ENCODE assay signal across 1 cellular context in the genomic region with DNA sequence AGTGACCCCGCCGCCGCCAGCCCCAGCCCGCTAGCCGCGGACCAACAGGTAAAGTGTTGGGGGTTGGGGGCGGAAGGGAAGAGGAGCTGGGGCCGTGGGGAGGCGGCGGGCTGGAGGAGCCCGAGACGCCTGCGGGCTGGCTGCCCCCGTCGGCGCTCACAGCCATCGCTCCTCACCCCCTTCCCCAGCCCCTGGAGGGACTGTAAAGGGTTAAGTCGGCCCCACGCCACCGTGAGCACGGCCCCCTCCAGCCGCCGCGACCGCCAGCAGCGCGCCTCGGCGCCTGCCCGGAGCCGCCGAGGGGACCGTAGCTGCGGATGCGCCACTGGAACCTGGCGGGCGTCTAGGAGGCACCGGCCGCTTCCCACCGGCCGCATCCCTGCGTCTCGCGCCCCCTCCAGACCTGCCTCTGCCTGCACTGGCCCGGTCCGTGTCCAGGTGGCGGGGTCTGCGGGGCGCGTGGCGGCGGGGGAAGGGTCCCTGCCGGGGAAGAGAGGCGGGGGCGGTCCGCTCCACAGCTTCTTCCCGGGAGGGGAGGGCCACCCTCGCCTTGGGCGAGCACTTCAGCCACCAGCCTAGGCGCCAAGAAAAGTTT.
TF ChIP-seq lines count a peak whose summit lies in the region.

No MANE protein-coding gene starts in this region.

TF ChIP-seq in GM23338, 12 proteins besides CTCF, POLR2A, EP300 and RAD21 (continued from another document):
- TF ChIP-seq JUNB (IDR thresholded peaks at IDR 0.05; ENCODE audit: unreplicated experiment) (no peak), ZNF114 (CRISPR knock-in tag; IDR thresholded peaks at IDR 0.05) (no peak)
- TF ChIP-seq, protein P1, sequence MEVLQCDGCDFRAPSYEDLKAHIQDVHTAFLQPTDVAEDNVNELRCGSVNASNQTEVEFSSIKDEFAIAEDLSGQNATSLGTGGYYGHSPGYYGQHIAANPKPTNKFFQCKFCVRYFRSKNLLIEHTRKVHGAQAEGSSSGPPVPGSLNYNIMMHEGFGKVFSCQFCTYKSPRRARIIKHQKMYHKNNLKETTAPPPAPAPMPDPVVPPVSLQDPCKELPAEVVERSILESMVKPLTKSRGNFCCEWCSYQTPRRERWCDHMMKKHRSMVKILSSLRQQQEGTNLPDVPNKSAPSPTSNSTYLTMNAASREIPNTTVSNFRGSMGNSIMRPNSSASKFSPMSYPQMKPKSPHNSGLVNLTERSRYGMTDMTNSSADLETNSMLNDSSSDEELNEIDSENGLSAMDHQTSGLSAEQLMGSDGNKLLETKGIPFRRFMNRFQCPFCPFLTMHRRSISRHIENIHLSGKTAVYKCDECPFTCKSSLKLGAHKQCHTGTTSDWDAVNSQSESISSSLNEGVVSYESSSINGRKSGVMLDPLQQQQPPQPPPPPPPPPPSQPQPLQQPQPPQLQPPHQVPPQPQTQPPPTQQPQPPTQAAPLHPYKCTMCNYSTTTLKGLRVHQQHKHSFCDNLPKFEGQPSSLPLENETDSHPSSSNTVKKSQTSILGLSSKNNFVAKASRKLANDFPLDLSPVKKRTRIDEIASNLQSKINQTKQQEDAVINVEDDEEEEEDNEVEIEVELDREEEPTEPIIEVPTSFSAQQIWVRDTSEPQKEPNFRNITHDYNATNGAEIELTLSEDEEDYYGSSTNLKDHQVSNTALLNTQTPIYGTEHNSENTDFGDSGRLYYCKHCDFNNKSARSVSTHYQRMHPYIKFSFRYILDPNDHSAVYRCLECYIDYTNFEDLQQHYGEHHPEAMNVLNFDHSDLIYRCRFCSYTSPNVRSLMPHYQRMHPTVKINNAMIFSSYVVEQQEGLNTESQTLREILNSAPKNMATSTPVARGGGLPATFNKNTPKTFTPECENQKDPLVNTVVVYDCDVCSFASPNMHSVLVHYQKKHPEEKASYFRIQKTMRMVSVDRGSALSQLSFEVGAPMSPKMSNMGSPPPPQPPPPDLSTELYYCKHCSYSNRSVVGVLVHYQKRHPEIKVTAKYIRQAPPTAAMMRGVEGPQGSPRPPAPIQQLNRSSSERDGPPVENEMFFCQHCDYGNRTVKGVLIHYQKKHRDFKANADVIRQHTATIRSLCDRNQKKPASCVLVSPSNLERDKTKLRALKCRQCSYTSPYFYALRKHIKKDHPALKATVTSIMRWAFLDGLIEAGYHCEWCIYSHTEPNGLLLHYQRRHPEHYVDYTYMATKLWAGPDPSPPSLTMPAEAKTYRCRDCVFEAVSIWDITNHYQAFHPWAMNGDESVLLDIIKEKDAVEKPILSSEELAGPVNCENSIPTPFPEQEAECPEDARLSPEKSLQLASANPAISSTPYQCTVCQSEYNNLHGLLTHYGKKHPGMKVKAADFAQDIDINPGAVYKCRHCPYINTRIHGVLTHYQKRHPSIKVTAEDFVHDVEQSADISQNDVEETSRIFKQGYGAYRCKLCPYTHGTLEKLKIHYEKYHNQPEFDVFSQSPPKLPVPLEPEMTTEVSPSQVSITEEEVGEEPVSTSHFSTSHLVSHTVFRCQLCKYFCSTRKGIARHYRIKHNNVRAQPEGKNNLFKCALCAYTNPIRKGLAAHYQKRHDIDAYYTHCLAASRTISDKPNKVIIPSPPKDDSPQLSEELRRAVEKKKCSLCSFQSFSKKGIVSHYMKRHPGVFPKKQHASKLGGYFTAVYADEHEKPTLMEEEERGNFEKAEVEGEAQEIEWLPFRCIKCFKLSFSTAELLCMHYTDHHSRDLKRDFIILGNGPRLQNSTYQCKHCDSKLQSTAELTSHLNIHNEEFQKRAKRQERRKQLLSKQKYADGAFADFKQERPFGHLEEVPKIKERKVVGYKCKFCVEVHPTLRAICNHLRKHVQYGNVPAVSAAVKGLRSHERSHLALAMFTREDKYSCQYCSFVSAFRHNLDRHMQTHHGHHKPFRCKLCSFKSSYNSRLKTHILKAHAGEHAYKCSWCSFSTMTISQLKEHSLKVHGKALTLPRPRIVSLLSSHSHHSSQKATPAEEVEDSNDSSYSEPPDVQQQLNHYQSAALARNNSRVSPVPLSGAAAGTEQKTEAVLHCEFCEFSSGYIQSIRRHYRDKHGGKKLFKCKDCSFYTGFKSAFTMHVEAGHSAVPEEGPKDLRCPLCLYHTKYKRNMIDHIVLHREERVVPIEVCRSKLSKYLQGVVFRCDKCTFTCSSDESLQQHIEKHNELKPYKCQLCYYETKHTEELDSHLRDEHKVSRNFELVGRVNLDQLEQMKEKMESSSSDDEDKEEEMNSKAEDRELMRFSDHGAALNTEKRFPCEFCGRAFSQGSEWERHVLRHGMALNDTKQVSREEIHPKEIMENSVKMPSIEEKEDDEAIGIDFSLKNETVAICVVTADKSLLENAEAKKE (CRISPR knock-in tag; IDR thresholded peaks at IDR 0.05), result no peak
TF ChIP-seq in GM23338: peak in this region for 0.
